Comparison of ENCODE assay signal across 2 cellular contexts in the genomic region with DNA sequence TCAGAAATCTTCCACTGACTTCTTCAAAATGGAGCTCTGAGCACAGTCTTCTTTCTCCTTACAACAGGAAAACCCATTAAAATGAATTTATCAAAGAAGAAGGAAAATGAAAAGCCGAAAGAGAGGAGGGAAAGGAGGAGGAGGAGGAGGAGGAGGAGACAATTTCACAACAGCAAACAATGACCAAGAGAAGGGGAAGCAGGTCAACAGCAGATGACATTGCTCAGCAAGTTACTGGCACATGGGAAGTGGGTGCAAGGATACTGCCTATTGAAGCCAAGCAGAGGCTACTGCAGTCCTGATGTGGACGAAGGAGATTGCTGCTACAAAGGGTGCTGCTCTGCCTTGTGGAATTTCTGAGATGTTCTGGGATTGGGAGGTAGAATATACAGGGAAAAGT.
TF ChIP-seq lines count a peak whose summit lies in the region.

No MANE protein-coding gene starts in this region.

TF ChIP-seq in IMR-90, 13 proteins besides CTCF, POLR2A, EP300 and RAD21 (continued from another document):
- TF ChIP-seq MXI1 (IDR thresholded peaks at IDR 0.05; ENCODE audit: borderline replicate concordance, low read depth, low read length) (no peak), ELK1 (IDR thresholded peaks at IDR 0.05; ENCODE audit: borderline replicate concordance, low read depth, low read length) (no peak), CHD1 (IDR thresholded peaks at IDR 0.05; ENCODE audit: low read depth, low read length) (no peak), CEBPB (IDR thresholded peaks at IDR 0.05; ENCODE audit: low read depth, low read length) (no peak), SMC3 (IDR thresholded peaks at IDR 0.05; ENCODE audit: low read depth, low read length) (no peak), RFX5 (IDR thresholded peaks at IDR 0.05; ENCODE audit: low read depth, low read length) (no peak), MAFK (IDR thresholded peaks at IDR 0.05; ENCODE audit: low read depth, low read length) (no peak), BHLHE40 (IDR thresholded peaks at IDR 0.05; ENCODE audit: low read depth, low read length) (no peak), RCOR1 (IDR thresholded peaks at IDR 0.05; ENCODE audit: insufficient replicate concordance, low read length) (no peak), FOS (IDR thresholded peaks at IDR 0.05; ENCODE audit: low read depth, low read length) (no peak)
- TF ChIP-seq, protein P1, sequence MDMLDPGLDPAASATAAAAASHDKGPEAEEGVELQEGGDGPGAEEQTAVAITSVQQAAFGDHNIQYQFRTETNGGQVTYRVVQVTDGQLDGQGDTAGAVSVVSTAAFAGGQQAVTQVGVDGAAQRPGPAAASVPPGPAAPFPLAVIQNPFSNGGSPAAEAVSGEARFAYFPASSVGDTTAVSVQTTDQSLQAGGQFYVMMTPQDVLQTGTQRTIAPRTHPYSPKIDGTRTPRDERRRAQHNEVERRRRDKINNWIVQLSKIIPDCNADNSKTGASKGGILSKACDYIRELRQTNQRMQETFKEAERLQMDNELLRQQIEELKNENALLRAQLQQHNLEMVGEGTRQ (IDR thresholded peaks at IDR 0.05; ENCODE audit: low read depth, low read length) = no peak

TF ChIP-seq in HepG2, 621 proteins besides CTCF, POLR2A, EP300 and RAD21 (continued from another document and continues in another):
- TF ChIP-seq SP5 (CRISPR knock-in tag; IDR thresholded peaks at IDR 0.05; ENCODE audit: borderline replicate concordance, low read depth) (peak; percentile 78; the same call in 1 of the 2 replicates), FOXA3 (CRISPR knock-in tag; IDR thresholded peaks at IDR 0.05) (peak; percentile 50; the same call in 1 of the 2 replicates), FOXP1 (IDR thresholded peaks at IDR 0.05) (no peak), FOXP1 (CRISPR knock-in tag; IDR thresholded peaks at IDR 0.05) (peak; percentile 46; the same call in 1 of the 2 replicates), SOX6 (IDR thresholded peaks at IDR 0.05) (no peak), SOX6 (CRISPR knock-in tag; IDR thresholded peaks at IDR 0.05) (0 out of 2 replicates have a peak, but pooled peaks have one; percentile 38), ELF3 (CRISPR knock-in tag; IDR thresholded peaks at IDR 0.05) (0 out of 2 replicates have a peak, but pooled peaks have one; percentile 34), FOSL2 (CRISPR knock-in tag; IDR thresholded peaks at IDR 0.05) (peak; percentile 73), SP2 (CRISPR knock-in tag; IDR thresholded peaks at IDR 0.05) (no peak), ZNF7 (CRISPR knock-in tag; IDR thresholded peaks at IDR 0.05) (no peak), PAWR (CRISPR knock-in tag; IDR thresholded peaks at IDR 0.05; ENCODE audit: borderline replicate concordance) (no peak), SMC3 (IDR thresholded peaks at IDR 0.05; ENCODE audit: low read length) (0 out of 2 replicates have a peak, but pooled peaks have one; percentile 4), BCL3 (CRISPR knock-in tag; IDR thresholded peaks at IDR 0.05) (no peak), ZNF710 (CRISPR knock-in tag; IDR thresholded peaks at IDR 0.05; ENCODE audit: borderline replicate concordance) (peak; percentile 79), RXRB (CRISPR knock-in tag; IDR thresholded peaks at IDR 0.05; ENCODE audit: borderline replicate concordance) (peak; percentile 19; the same call in 1 of the 2 replicates), SAP130 (CRISPR knock-in tag; IDR thresholded peaks at IDR 0.05; ENCODE audit: low read depth) (peak; percentile 36; the same call in 1 of the 2 replicates), HES4 (CRISPR knock-in tag; IDR thresholded peaks at IDR 0.05; ENCODE audit: borderline replicate concordance) (no peak), THAP11 (CRISPR knock-in tag; IDR thresholded peaks at IDR 0.05) (peak; percentile 23; the same call in 1 of the 2 replicates), KDM5A (IDR thresholded peaks at IDR 0.05; ENCODE audit: borderline replicate concordance, low read length) (no peak), ZNF878 (CRISPR knock-in tag; IDR thresholded peaks at IDR 0.05) (0 out of 2 replicates have a peak, but pooled peaks have one; percentile 48), FOXO1 (CRISPR knock-in tag; IDR thresholded peaks at IDR 0.05) (0 out of 2 replicates have a peak, but pooled peaks have one; percentile 28), HOXA5 (CRISPR knock-in tag; IDR thresholded peaks at IDR 0.05) (no peak), ZNF816 (CRISPR knock-in tag; IDR thresholded peaks at IDR 0.05; ENCODE audit: borderline replicate concordance) (no peak), ZNF335 (CRISPR knock-in tag; IDR thresholded peaks at IDR 0.05) (no peak), TEAD3 (CRISPR knock-in tag; optimal IDR thresholded peaks at IDR 0.05; ENCODE audit: borderline replicate concordance) (peak; percentile 51), HNRNPH1 (optimal IDR thresholded peaks at IDR 0.05; ENCODE audit: low read depth, low read length) (no peak), THYN1 (CRISPR knock-in tag; IDR thresholded peaks at IDR 0.05; ENCODE audit: borderline replicate concordance, low read depth) (no peak), ZNF326 (CRISPR knock-in tag; IDR thresholded peaks at IDR 0.05; ENCODE audit: borderline replicate concordance) (no peak), RARA (CRISPR knock-in tag; IDR thresholded peaks at IDR 0.05) (0 out of 2 replicates have a peak, but pooled peaks have one; percentile 50), ATM (IDR thresholded peaks at IDR 0.05; ENCODE audit: borderline replicate concordance) (no peak), ZNF12 (CRISPR knock-in tag; IDR thresholded peaks at IDR 0.05) (peak; percentile 38; the same call in 1 of the 2 replicates), KDM6A (CRISPR knock-in tag; IDR thresholded peaks at IDR 0.05; ENCODE audit: low read depth) (no peak), ZBTB21 (CRISPR knock-in tag; IDR thresholded peaks at IDR 0.05) (no peak), AKAP8 (CRISPR knock-in tag; IDR thresholded peaks at IDR 0.05) (no peak), WIZ (CRISPR knock-in tag; IDR thresholded peaks at IDR 0.05) (0 out of 2 replicates have a peak, but pooled peaks have one; percentile 39), FOXK1 (CRISPR knock-in tag; IDR thresholded peaks at IDR 0.05; ENCODE audit: borderline replicate concordance, low read depth) (peak; percentile 41; the same call in 1 of the 2 replicates), YY1 (IDR thresholded peaks at IDR 0.05; ENCODE audit: insufficient read depth, insufficient replicate concordance, low read depth, low read length) (no peak), ATF2 (CRISPR knock-in tag; IDR thresholded peaks at IDR 0.05) (no peak), ZNF496 (CRISPR knock-in tag; IDR thresholded peaks at IDR 0.05; ENCODE audit: insufficient replicate concordance) (no peak), NR2F1 (CRISPR knock-in tag; IDR thresholded peaks at IDR 0.05) (0 out of 4 replicates have a peak, but pooled peaks of 1 of the 2 experiments have one; percentile 13), NBN (conservative IDR thresholded peaks at IDR 0.05) (no peak), SOX5 (CRISPR knock-in tag; IDR thresholded peaks at IDR 0.05; ENCODE audit: borderline replicate concordance) (peak; percentile 56; the same call in 1 of the 2 replicates), MZF1 (CRISPR knock-in tag; IDR thresholded peaks at IDR 0.05; ENCODE audit: borderline replicate concordance) (no peak), ZNF883 (CRISPR knock-in tag; IDR thresholded peaks at IDR 0.05; ENCODE audit: not compliant biosample characterization) (no peak), ZNF644 (CRISPR knock-in tag; IDR thresholded peaks at IDR 0.05; ENCODE audit: low read depth) (peak; percentile 66), ZNF124 (CRISPR knock-in tag; IDR thresholded peaks at IDR 0.05) (no peak), XBP1 (CRISPR knock-in tag; IDR thresholded peaks at IDR 0.05) (no peak), CEBPB (IDR thresholded peaks at IDR 0.05; ENCODE audit: borderline replicate concordance, low read depth, low read length) (peak; percentile 40; the same call in 1 of the 2 replicates), TGIF2 (CRISPR knock-in tag; IDR thresholded peaks at IDR 0.05) (0 out of 2 replicates have a peak, but pooled peaks have one; percentile 60), NR2F6 (IDR thresholded peaks at IDR 0.05) (no peak), NR2F6 (CRISPR knock-in tag; IDR thresholded peaks at IDR 0.05) (peak; percentile 22; the same call in 1 of the 2 replicates), ZNF660 (CRISPR knock-in tag; IDR thresholded peaks at IDR 0.05; ENCODE audit: borderline replicate concordance, low read depth) (no peak), STAG1 (CRISPR knock-in tag; IDR thresholded peaks at IDR 0.05) (no peak)
- TF ChIP-seq, protein P2, sequence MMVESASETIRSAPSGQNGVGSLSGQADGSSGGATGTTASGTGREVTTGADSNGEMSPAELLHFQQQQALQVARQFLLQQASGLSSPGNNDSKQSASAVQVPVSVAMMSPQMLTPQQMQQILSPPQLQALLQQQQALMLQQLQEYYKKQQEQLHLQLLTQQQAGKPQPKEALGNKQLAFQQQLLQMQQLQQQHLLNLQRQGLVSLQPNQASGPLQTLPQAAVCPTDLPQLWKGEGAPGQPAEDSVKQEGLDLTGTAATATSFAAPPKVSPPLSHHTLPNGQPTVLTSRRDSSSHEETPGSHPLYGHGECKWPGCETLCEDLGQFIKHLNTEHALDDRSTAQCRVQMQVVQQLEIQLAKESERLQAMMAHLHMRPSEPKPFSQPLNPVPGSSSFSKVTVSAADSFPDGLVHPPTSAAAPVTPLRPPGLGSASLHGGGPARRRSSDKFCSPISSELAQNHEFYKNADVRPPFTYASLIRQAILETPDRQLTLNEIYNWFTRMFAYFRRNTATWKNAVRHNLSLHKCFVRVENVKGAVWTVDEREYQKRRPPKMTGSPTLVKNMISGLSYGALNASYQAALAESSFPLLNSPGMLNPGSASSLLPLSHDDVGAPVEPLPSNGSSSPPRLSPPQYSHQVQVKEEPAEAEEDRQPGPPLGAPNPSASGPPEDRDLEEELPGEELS (CRISPR knock-in tag; IDR thresholded peaks at IDR 0.05) = peak; percentile 35; the same call in 1 of the 2 replicates
- TF ChIP-seq, protein P3, sequence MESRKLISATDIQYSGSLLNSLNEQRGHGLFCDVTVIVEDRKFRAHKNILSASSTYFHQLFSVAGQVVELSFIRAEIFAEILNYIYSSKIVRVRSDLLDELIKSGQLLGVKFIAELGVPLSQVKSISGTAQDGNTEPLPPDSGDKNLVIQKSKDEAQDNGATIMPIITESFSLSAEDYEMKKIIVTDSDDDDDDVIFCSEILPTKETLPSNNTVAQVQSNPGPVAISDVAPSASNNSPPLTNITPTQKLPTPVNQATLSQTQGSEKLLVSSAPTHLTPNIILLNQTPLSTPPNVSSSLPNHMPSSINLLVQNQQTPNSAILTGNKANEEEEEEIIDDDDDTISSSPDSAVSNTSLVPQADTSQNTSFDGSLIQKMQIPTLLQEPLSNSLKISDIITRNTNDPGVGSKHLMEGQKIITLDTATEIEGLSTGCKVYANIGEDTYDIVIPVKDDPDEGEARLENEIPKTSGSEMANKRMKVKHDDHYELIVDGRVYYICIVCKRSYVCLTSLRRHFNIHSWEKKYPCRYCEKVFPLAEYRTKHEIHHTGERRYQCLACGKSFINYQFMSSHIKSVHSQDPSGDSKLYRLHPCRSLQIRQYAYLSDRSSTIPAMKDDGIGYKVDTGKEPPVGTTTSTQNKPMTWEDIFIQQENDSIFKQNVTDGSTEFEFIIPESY (CRISPR knock-in tag; IDR thresholded peaks at IDR 0.05) = no peak
- TF ChIP-seq, protein P4, sequence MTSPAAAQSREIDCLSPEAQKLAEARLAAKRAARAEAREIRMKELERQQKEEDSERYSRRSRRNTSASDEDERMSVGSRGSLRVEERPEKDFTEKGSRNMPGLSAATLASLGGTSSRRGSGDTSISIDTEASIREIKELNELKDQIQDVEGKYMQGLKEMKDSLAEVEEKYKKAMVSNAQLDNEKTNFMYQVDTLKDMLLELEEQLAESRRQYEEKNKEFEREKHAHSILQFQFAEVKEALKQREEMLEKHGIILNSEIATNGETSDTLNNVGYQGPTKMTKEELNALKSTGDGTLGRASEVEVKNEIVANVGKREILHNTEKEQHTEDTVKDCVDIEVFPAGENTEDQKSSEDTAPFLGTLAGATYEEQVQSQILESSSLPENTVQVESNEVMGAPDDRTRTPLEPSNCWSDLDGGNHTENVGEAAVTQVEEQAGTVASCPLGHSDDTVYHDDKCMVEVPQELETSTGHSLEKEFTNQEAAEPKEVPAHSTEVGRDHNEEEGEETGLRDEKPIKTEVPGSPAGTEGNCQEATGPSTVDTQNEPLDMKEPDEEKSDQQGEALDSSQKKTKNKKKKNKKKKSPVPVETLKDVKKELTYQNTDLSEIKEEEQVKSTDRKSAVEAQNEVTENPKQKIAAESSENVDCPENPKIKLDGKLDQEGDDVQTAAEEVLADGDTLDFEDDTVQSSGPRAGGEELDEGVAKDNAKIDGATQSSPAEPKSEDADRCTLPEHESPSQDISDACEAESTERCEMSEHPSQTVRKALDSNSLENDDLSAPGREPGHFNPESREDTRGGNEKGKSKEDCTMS (CRISPR knock-in tag; conservative IDR thresholded peaks at IDR 0.05) = no peak
